ENCODE assay signal across 29 cellular contexts in genomic region chr17:82322526-82323453, GRCh38. TPM values are rescaled to one million over a fixed set of nuclear protein-coding genes. Genes with fewer than 3 reads are reported as not detected.
DNase-seq lines count a peak whose midpoint lies in the region; ATAC-seq lines count a peak whose summit lies in the region.
"Had no signal": no experiment of that assay in that cellular context is flagged by ENCODE, and none has a peak within 500 bp of the region (broad histone marks: within the 10 kb centered on the region; RNA-seq: fewer than 3 reads in every experiment).

No MANE protein-coding gene starts in this region.

- H3K27me3 Mint-ChIP-seq in activated T-cell treated with anti-CD3 and anti-CD28 coated beads, Interleukin-2, amount 50 U/mL, for 4 hours (ENCODE audit: low read depth) = no peaks in the 10 kb centered on the region
- no peaks in the 10 kb centered on the region for H3K27me3 Mint-ChIP-seq in activated naive CD8-positive, alpha-beta T cell treated with anti-CD3 and anti-CD28 coated beads for 36 hours
- H3K27me3 Mint-ChIP-seq in stimulated activated naive B cell treated with anti-CD40 and anti-IgM and Interleukin-4, amounts not matched to agents 10 μg/mL and 1 μg/mL and 100 μg/mL, for 72 hours = peaks cover 22 to 27% of the 10 kb centered on the region in 2 donors
- H3K27me3 Mint-ChIP-seq: T-cell had no signal

- H3K27ac Mint-ChIP-seq in activated naive CD8-positive, alpha-beta T cell treated with anti-CD3 and anti-CD28 coated beads for 36 hours = peak overlapping the region; percentile 96
- peak overlapping the region; percentile 80 for H3K27ac Mint-ChIP-seq in stimulated activated naive B cell treated with anti-CD40 and anti-IgM and Interleukin-4, amounts not matched to agents 10 μg/mL and 1 μg/mL and 100 μg/mL, for 72 hours
- H3K27ac Mint-ChIP-seq: IgD-negative memory B cell, immature natural killer cell, progenitor cell of endocrine pancreas, T-cell had no signal

- H3K4me1 ChIP-seq in NT2/D1 (ENCODE audit: insufficient read depth, insufficient read length) = peaks cover 41% of the 10 kb centered on the region

- peak overlapping the region; percentile 58 for H3K9ac ChIP-seq in NT2/D1 (ENCODE audit: insufficient read length, low read depth)

- no peak for ATAC-seq in activated T-cell treated with anti-CD3 and anti-CD28 coated beads, Interleukin-2, amount 50 U/mL, for 4 hours
- no peak for ATAC-seq in stimulated activated naive B cell treated with anti-CD40 and anti-IgM and Interleukin-4, amounts not matched to agents 10 μg/mL and 1 μg/mL and 100 μg/mL, for 72 hours (replicated peaks)
- no peak for ATAC-seq in left lobe of liver
- ATAC-seq: sciatic nerve, T-cell had no signal

- H3K27me3 ChIP-seq in NT2/D1 (ENCODE audit: insufficient read depth, insufficient read length) = peaks cover 11% of the 10 kb centered on the region

- peak overlapping the region; percentile 80 for H3K4me3 Mint-ChIP-seq in activated T-cell treated with anti-CD3 and anti-CD28 coated beads, Interleukin-2, amount 50 U/mL, for 4 hours
- H3K4me3 Mint-ChIP-seq in activated naive CD8-positive, alpha-beta T cell treated with anti-CD3 and anti-CD28 coated beads for 36 hours = peak overlapping the region; percentile 84
- no peak overlapping the region for H3K4me3 Mint-ChIP-seq in stimulated activated naive B cell treated with anti-CD40 and anti-IgM and Interleukin-4, amounts not matched to agents 10 μg/mL and 1 μg/mL and 100 μg/mL, for 72 hours
- H3K4me3 Mint-ChIP-seq: IgD-negative memory B cell, immature natural killer cell had no signal

- peaks cover 8% of the 10 kb centered on the region for H3K9me3 ChIP-seq in NT2/D1 (ENCODE audit: insufficient read depth, low read length)
- H3K9me3 ChIP-seq: HAP-1, left lung had no signal

- no peaks in the 10 kb centered on the region for H3K9me3 Mint-ChIP-seq in activated T-cell treated with anti-CD3 and anti-CD28 coated beads, Interleukin-2, amount 50 U/mL, for 4 hours
- no peaks in the 10 kb centered on the region for H3K9me3 Mint-ChIP-seq in activated naive CD8-positive, alpha-beta T cell treated with anti-CD3 and anti-CD28 coated beads for 36 hours
- no peaks in the 10 kb centered on the region for H3K9me3 Mint-ChIP-seq in stimulated activated naive B cell treated with anti-CD40 and anti-IgM and Interleukin-4, amounts not matched to agents 10 μg/mL and 1 μg/mL and 100 μg/mL, for 72 hours
- H3K9me3 Mint-ChIP-seq: IgD-negative memory B cell, immature natural killer cell, T-cell had no signal

- no peak for DNase-seq in activated T-cell treated with anti-CD3 and anti-CD28 coated beads, Interleukin-2, amount 50 U/mL, for 4 hours
- DNase-seq in activated T-cell treated with anti-CD3 and anti-CD28 coated beads, Interleukin-2, amount 50 U/mL, for 48 hours = no peak
- DNase-seq in NT2/D1 (ENCODE audit: low read depth, low spot score) = no peak
- DNase-seq in activated naive CD8-positive, alpha-beta T cell treated with anti-CD3 and anti-CD28 coated beads for 36 hours = no peak
- no peak for DNase-seq in stimulated activated naive B cell treated with anti-CD40 and anti-IgM and Interleukin-4, amounts not matched to agents 10 μg/mL and 1 μg/mL and 100 μg/mL, for 72 hours
- no peak for DNase-seq in left lobe of liver (ENCODE audit: low spot score)
- no peak for DNase-seq in stimulated activated CD4-positive, alpha-beta T cell treated with anti-CD3 and anti-CD28 coated beads, Interleukin-2, amount 100 ng/mL, for 48 hours
- DNase-seq: ACHN; activated effector memory CD4-positive, alpha-beta T cell treated with Interleukin-2 at 50 U/mL for 16 hours; amniotic stem cell; brain microvascular endothelial cell; C1 segment of cervical spinal cord; DMS79 treated with DMSO at 0.1 percent for 48 hours; hypothalamus; immature natural killer cell; left lung; mesenchymal stem cell; NCI-H1048; NCI-H1694 treated with DMSO at 0.1 percent for 48 hours; NCI-H2171 treated with DMSO at 0.1 percent for 48 hours; NCI-H524; stimulated activated CD4-positive, alpha-beta T cell treated with anti-CD3 and anti-CD28 coated beads, Interleukin-12 subunit alpha, Interleukin-12 subunit beta, amount 100 ng/mL, for 4 hours; stimulated activated CD4-positive, alpha-beta T cell treated with anti-CD3 and anti-CD28 coated beads, Interleukin-4, amount 100 ng/mL, for 24 hours; stimulated activated naive CD4-positive, alpha-beta T cell treated with Interleukin-2 at 50 U/mL for 16 hours; T-cell had no signal

- H3K36me3 Mint-ChIP-seq in activated T-cell treated with anti-CD3 and anti-CD28 coated beads, Interleukin-2, amount 50 U/mL, for 4 hours (ENCODE audit: insufficient read depth) = no peaks in the 10 kb centered on the region
- peaks cover 2% of the 10 kb centered on the region for H3K36me3 Mint-ChIP-seq in activated naive CD8-positive, alpha-beta T cell treated with anti-CD3 and anti-CD28 coated beads for 36 hours
- no peaks in the 10 kb centered on the region for H3K36me3 Mint-ChIP-seq in stimulated activated naive B cell treated with anti-CD40 and anti-IgM and Interleukin-4, amounts not matched to agents 10 μg/mL and 1 μg/mL and 100 μg/mL, for 72 hours
- H3K36me3 Mint-ChIP-seq: IgD-negative memory B cell, immature natural killer cell, T-cell had no signal

- H3K36me3 ChIP-seq in NT2/D1 (ENCODE audit: insufficient read depth, insufficient read length, low read length) = no peaks in the 10 kb centered on the region
- H3K36me3 ChIP-seq: brain microvascular endothelial cell, HAP-1 had no signal

- H3K4me1 Mint-ChIP-seq in activated T-cell treated with anti-CD3 and anti-CD28 coated beads, Interleukin-2, amount 50 U/mL, for 4 hours (ENCODE audit: low read depth) = peaks cover 22% of the 10 kb centered on the region
- peaks cover 28% of the 10 kb centered on the region for H3K4me1 Mint-ChIP-seq in activated naive CD8-positive, alpha-beta T cell treated with anti-CD3 and anti-CD28 coated beads for 36 hours
- H3K4me1 Mint-ChIP-seq in stimulated activated naive B cell treated with anti-CD40 and anti-IgM and Interleukin-4, amounts not matched to agents 10 μg/mL and 1 μg/mL and 100 μg/mL, for 72 hours = peaks cover 6 to 20% of the 10 kb centered on the region in 2 donors

- no peak overlapping the region for H3K4me3 ChIP-seq in NT2/D1 (ENCODE audit: insufficient read length, low read depth)
- H3K4me3 ChIP-seq: HAP-1, left lung had no signal

RNA-seq across cellular contexts. Expression of gene CD7, which starts 5.4 kb away (rescaled TPM):
- 100 to 1,000 TPM; 256 to 382 (median 364) TPM for total RNA-seq in activated T-cell treated with anti-CD3 and anti-CD28 coated beads, Interleukin-2, amount 50 U/mL, for 4 hours
- total RNA-seq in activated naive CD8-positive, alpha-beta T cell treated with anti-CD3 and anti-CD28 coated beads for 36 hours = 100 to 1,000 TPM; 291 to 293 TPM
- total RNA-seq in left lobe of liver = 1.4 TPM

RNA-seq across cellular contexts. Expression of gene SECTM1, which starts 10.8 kb away (rescaled TPM):
- total RNA-seq in activated T-cell treated with anti-CD3 and anti-CD28 coated beads, Interleukin-2, amount 50 U/mL, for 4 hours = 1 to 10 TPM; 2.6 to 3.8 (median 3.0) TPM
- total RNA-seq in activated naive CD8-positive, alpha-beta T cell treated with anti-CD3 and anti-CD28 coated beads for 36 hours = under 1 TPM; 0.72 to 0.74 TPM
- 3.0 TPM for total RNA-seq in left lobe of liver
- total RNA-seq: progenitor cell of endocrine pancreas had no signal

RNA-seq across cellular contexts. Expression of gene TEX19, which starts 36.3 kb away (rescaled TPM):
- under 1 TPM; 0.16 to 0.38 (median 0.25) TPM for total RNA-seq in activated T-cell treated with anti-CD3 and anti-CD28 coated beads, Interleukin-2, amount 50 U/mL, for 4 hours
- total RNA-seq in activated naive CD8-positive, alpha-beta T cell treated with anti-CD3 and anti-CD28 coated beads for 36 hours = under 1 TPM; 0.10 to 0.23 TPM
- total RNA-seq in left lobe of liver = not detected
- total RNA-seq: left lung, progenitor cell of endocrine pancreas, sciatic nerve, T-cell had no signal

RNA-seq across cellular contexts. Expression of gene UTS2R, which starts 48.8 kb away (rescaled TPM):
- not detected for total RNA-seq in activated T-cell treated with anti-CD3 and anti-CD28 coated beads, Interleukin-2, amount 50 U/mL, for 4 hours
- total RNA-seq in activated naive CD8-positive, alpha-beta T cell treated with anti-CD3 and anti-CD28 coated beads for 36 hours = not detected
- total RNA-seq in left lobe of liver = not detected
- total RNA-seq: left lung, sciatic nerve, T-cell had no signal

RNA-seq across cellular contexts. Expression of gene CSNK1D, which starts 49.3 kb away (rescaled TPM):
- 100 to 1,000 TPM; 152 to 170 (median 164) TPM for total RNA-seq in activated T-cell treated with anti-CD3 and anti-CD28 coated beads, Interleukin-2, amount 50 U/mL, for 4 hours
- 100 to 1,000 TPM; 110 to 115 TPM for total RNA-seq in activated naive CD8-positive, alpha-beta T cell treated with anti-CD3 and anti-CD28 coated beads for 36 hours
- total RNA-seq in left lobe of liver = 49.6 TPM

Comparison
In these comparisons a context has a peak if more than half of its experiments do, and no peak if none do; other contexts are left out.
1. H3K4me3 Mint-ChIP-seq: peak in activated T-cell treated with anti-CD3 and anti-CD28 coated beads, Interleukin-2, amount 50 U/mL, for 4 hours (single experiment) and activated naive CD8-positive, alpha-beta T cell treated with anti-CD3 and anti-CD28 coated beads for 36 hours (single experiment); none in stimulated activated naive B cell treated with anti-CD40 and anti-IgM and Interleukin-4, amounts not matched to agents 10 μg/mL and 1 μg/mL and 100 μg/mL, for 72 hours (0 of 2).
2. RNA of gene CD7, which starts 5.4 kb away (total RNA-seq): 256 to 382 TPM in activated T-cell treated with anti-CD3 and anti-CD28 coated beads, Interleukin-2, amount 50 U/mL, for 4 hours and 291 to 293 TPM in activated naive CD8-positive, alpha-beta T cell treated with anti-CD3 and anti-CD28 coated beads for 36 hours; 1.4 TPM in left lobe of liver (single experiment); every median in the first group is over 100 times any median in the second.